ENCODE assay signal across 11 cellular contexts in genomic region chr18:34709104-34709503, GRCh38. TPM values are rescaled to one million over a fixed set of nuclear protein-coding genes. Genes with fewer than 3 reads are reported as not detected.
DNase-seq lines count a peak whose midpoint lies in the region; ATAC-seq, FAIRE-seq and TF ChIP-seq lines count a peak whose summit lies in the region.
"Had no signal": no experiment of that assay in that cellular context is flagged by ENCODE, and none has a peak within 500 bp of the region (broad histone marks: within the 10 kb centered on the region; RNA-seq: fewer than 3 reads in every experiment).

No MANE protein-coding gene starts in this region.

- H3K4me3 ChIP-seq in kidney (ENCODE audit: low read length in 2 of 2) (no peak overlapping the region), thoracic aorta (no peak overlapping the region)

- no peak for TF ChIP-seq CTCF in brain (conservative IDR thresholded peaks at IDR 0.05)
- TF ChIP-seq CTCF in kidney (IDR thresholded peaks at IDR 0.05; ENCODE audit: borderline replicate concordance, extremely low read depth, insufficient read depth): no peak
- TF ChIP-seq CTCF in thoracic aorta (IDR thresholded peaks at IDR 0.05): no peak

- H3K4me1 ChIP-seq in kidney (ENCODE audit: control insufficient read depth in 1 of 2, insufficient read depth in 1 of 2, low read depth in 1 of 2, low read length in 2 of 2) (no peaks in the 10 kb centered on the region), thoracic aorta (ENCODE audit: control insufficient read depth in 1 of 2, low read depth in 2 of 2) (peaks cover 35 to 53% of the 10 kb centered on the region in 2 donors)

- H3K27me3 Mint-ChIP-seq in brain: no peaks in the 10 kb centered on the region

- no peak overlapping the region for H3K9ac ChIP-seq in kidney (ENCODE audit: low read length in 2 of 2)

- H3K27ac Mint-ChIP-seq in brain: peak overlapping the region in 4 of 5 experiments; percentile 79 to 98 (median 94)

- H3K36me3 ChIP-seq in kidney (ENCODE audit: control insufficient read depth in 1 of 2, insufficient read depth in 2 of 2, low read length in 2 of 2) (no peaks in the 10 kb centered on the region), thoracic aorta (no peaks in the 10 kb centered on the region)

- intact Hi-C loops in kidney (cut with DNase I): no loop called here

- H3K9me3 ChIP-seq in kidney (ENCODE audit: control insufficient read depth in 1 of 2, low read length in 2 of 2): no peaks in the 10 kb centered on the region
- no peaks in the 10 kb centered on the region for H3K9me3 ChIP-seq in thoracic aorta

- ATAC-seq in thoracic aorta (ENCODE audit: insufficient number of reproducible peaks, low FRiP score, low read depth): peak; percentile 27
- ATAC-seq: left lobe of liver had no signal

- H3K27ac ChIP-seq in kidney (ENCODE audit: low read depth in 2 of 2, low read length in 2 of 2) (no peak overlapping the region), thoracic aorta (peak overlapping the region; percentile 62 to 71)

- peaks cover 3% of the 10 kb centered on the region for H3K36me3 Mint-ChIP-seq in brain

- FAIRE-seq in kidney (lab: Jason Lieb, UNC): no peak
- FAIRE-seq: GM18507 had no signal

- no peaks in the 10 kb centered on the region for H3K27me3 ChIP-seq in thoracic aorta (replicated peaks; ENCODE audit: insufficient read depth)

- H3K9me3 Mint-ChIP-seq in brain: peaks cover 0 to 8% (median 5%) of the 10 kb centered on the region in 5 experiments

- H3K4me1 Mint-ChIP-seq in brain: peaks cover 57% of the 10 kb centered on the region

- DNase-seq in LHCN-M2 (ENCODE audit: low read depth): peak; percentile 76
- peak; percentile 56 for DNase-seq in kidney
- DNase-seq in thoracic aorta (ENCODE audit: low spot score): no peak
- DNase-seq in HK-2 (ENCODE audit: unreplicated experiment): no peak
- no peak for DNase-seq in RPMI8226
- DNase-seq in cerebellar cortex (ENCODE audit: low spot score): no peak
- no peak for DNase-seq in NCI-H2227 (lab: John Stamatoyannopoulos, UW; ENCODE audit: unreplicated experiment)
- DNase-seq: SHP77 had no signal

- peak overlapping the region; percentile 11 to 59 (median 33) for H3K4me3 Mint-ChIP-seq in brain

RNA-seq across cellular contexts. Expression of gene DTNA, which starts 1.0 kb away (rescaled TPM):
- total RNA-seq in LHCN-M2 (2014; rRNA removed): 6.9 and 7.1 TPM in 2 replicates
- 3.4 TPM for polyA plus RNA-seq in LHCN-M2 (2012)
- 114 TPM for polyA plus RNA-seq in brain (ENCODE audit: insufficient read depth, low read depth, low replicate concordance)
- total RNA-seq in kidney: 22.3 TPM
- polyA plus RNA-seq in kidney (ENCODE audit: insufficient read depth, low read depth, low replicate concordance): 6.2 TPM
- 10 to 100 TPM; 41.0 to 78.4 TPM for total RNA-seq in thoracic aorta

Comparison
In these comparisons a context has a peak if more than half of its experiments do, and no peak if none do; other contexts are left out.
1. DNase-seq: peak in LHCN-M2 (single experiment) and kidney (single experiment); none in thoracic aorta (single experiment), HK-2 (single experiment), RPMI8226 (single experiment), cerebellar cortex (single experiment) and NCI-H2227 (single experiment).
2. H3K27ac ChIP-seq: peak in thoracic aorta (2 of 2); none in kidney (0 of 2).